In the genomic region with DNA sequence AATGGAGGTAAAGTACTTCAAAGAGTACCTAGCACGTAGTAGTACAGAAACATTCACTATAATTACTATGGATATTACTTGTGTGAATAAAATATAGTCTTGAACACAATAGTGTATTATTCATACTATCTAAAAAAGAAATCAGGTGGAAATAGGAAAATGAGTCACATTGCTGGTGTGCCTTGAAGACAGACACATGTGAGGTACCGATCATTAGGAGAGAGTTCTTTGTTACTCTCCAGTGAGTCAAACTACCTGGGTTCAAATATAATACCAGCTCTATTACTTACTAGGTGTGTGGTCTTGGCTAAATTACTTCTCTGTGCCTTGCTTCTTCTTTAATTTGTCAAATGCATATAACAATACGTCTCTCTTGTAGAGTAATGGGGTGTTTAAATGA, we compare ENCODE assay signal across 18 cellular contexts. TPM values are rescaled to one million over a fixed set of nuclear protein-coding genes. Genes with fewer than 3 reads are reported as not detected.
"Had no signal": no experiment of that assay in that cellular context is flagged by ENCODE, and none has a peak within 500 bp of the region (broad histone marks: within the 10 kb centered on the region; RNA-seq: fewer than 3 reads in every experiment).

No MANE protein-coding gene starts in this region.

- H3K4me1 ChIP-seq: pancreas, psoas muscle, upper lobe of left lung had no signal

- H3K4me3 ChIP-seq: gastrocnemius medialis, pancreas, right atrium auricular region, upper lobe of left lung had no signal

- DNase-seq: activated effector memory CD4-positive, alpha-beta T cell treated with anti-CD3 and anti-CD28 coated beads, Interleukin-2, amount 50 U/mL, for 16 hours; effector CD4-positive, alpha-beta T cell; gastrocnemius medialis; spleen; stimulated activated naive CD4-positive, alpha-beta T cell treated with Interleukin-2 at 50 U/mL for 16 hours had no signal

- H3K36me3 ChIP-seq: esophagus muscularis mucosa, gastrocnemius medialis, pancreas, right atrium auricular region, spleen, upper lobe of left lung had no signal

- H3K27me3 ChIP-seq: esophagus muscularis mucosa, gastrocnemius medialis, pancreas, right atrium auricular region, spleen, upper lobe of left lung had no signal

- H3K36me3 Mint-ChIP-seq: activated naive CD4-positive, alpha-beta T cell treated with anti-CD3 and anti-CD28 coated beads, Interleukin-2, amount 10 ng/mL, durations not matched to agents 7 days and 5 days; memory B cell had no signal

- H3K4me1 Mint-ChIP-seq: activated CD4-positive, alpha-beta memory T cell treated with anti-CD3 and anti-CD28 coated beads, Interleukin-2, amount 10 ng/mL, durations not matched to agents 7 days and 5 days; activated naive CD4-positive, alpha-beta T cell treated with anti-CD3 and anti-CD28 coated beads, Interleukin-2, amount 10 ng/mL, durations not matched to agents 7 days and 5 days; memory B cell; nephron progenitor cell had no signal

- H3K27ac Mint-ChIP-seq: activated CD4-positive, alpha-beta memory T cell treated with anti-CD3 and anti-CD28 coated beads, Interleukin-2, amount 10 ng/mL, durations not matched to agents 7 days and 5 days; activated CD4-positive, alpha-beta T cell treated with anti-CD3 and anti-CD28 coated beads, Interleukin-2, amount 10 ng/mL, durations not matched to agents 24 days and 14 days; activated naive CD4-positive, alpha-beta T cell treated with anti-CD3 and anti-CD28 coated beads, Interleukin-2, amount 10 ng/mL, durations not matched to agents 7 days and 5 days; activated T-cell treated with anti-CD3 and anti-CD28 coated beads, Interleukin-2, amount 50 U/mL, for 72 hours; memory B cell; nephron progenitor cell had no signal

- H3K27ac ChIP-seq: esophagus muscularis mucosa, gastrocnemius medialis, pancreas, psoas muscle, right atrium auricular region, spleen, upper lobe of left lung, VCaP had no signal

- H3K9me3 Mint-ChIP-seq: activated CD4-positive, alpha-beta memory T cell treated with anti-CD3 and anti-CD28 coated beads, Interleukin-2, amount 10 ng/mL, durations not matched to agents 7 days and 5 days; activated CD4-positive, alpha-beta T cell treated with anti-CD3 and anti-CD28 coated beads, Interleukin-2, amount 10 ng/mL, durations not matched to agents 24 days and 14 days; activated naive CD4-positive, alpha-beta T cell treated with anti-CD3 and anti-CD28 coated beads, Interleukin-2, amount 10 ng/mL, durations not matched to agents 7 days and 5 days; activated T-cell treated with anti-CD3 and anti-CD28 coated beads, Interleukin-2, amount 50 U/mL, for 72 hours; memory B cell; nephron progenitor cell had no signal

- H3K9me3 ChIP-seq: esophagus muscularis mucosa, gastrocnemius medialis, pancreas, psoas muscle, right atrium auricular region, spleen, upper lobe of left lung had no signal

- H3K4me3 Mint-ChIP-seq: activated CD4-positive, alpha-beta memory T cell treated with anti-CD3 and anti-CD28 coated beads, Interleukin-2, amount 10 ng/mL, durations not matched to agents 7 days and 5 days; activated CD4-positive, alpha-beta T cell treated with anti-CD3 and anti-CD28 coated beads, Interleukin-2, amount 10 ng/mL, durations not matched to agents 24 days and 14 days; activated naive CD4-positive, alpha-beta T cell treated with anti-CD3 and anti-CD28 coated beads, Interleukin-2, amount 10 ng/mL, durations not matched to agents 7 days and 5 days; activated T-cell treated with anti-CD3 and anti-CD28 coated beads, Interleukin-2, amount 50 U/mL, for 72 hours; memory B cell; nephron progenitor cell had no signal

RNA-seq across cellular contexts. Expression of a gene that starts 50.8 kb away (rescaled TPM):
- total RNA-seq: activated CD4-positive, alpha-beta memory T cell treated with anti-CD3 and anti-CD28 coated beads, Interleukin-2, amount 10 ng/mL, durations not matched to agents 7 days and 5 days; activated CD4-positive, alpha-beta T cell treated with anti-CD3 and anti-CD28 coated beads, Interleukin-2, amount 10 ng/mL, durations not matched to agents 24 days and 14 days; T-helper 2 cell treated with Interferon-gamma antibody and Interleukin-4, amounts not matched to agents 100 ng/mL and 5 ng/mL, for 36 hours had no signal
